In the genomic region with DNA sequence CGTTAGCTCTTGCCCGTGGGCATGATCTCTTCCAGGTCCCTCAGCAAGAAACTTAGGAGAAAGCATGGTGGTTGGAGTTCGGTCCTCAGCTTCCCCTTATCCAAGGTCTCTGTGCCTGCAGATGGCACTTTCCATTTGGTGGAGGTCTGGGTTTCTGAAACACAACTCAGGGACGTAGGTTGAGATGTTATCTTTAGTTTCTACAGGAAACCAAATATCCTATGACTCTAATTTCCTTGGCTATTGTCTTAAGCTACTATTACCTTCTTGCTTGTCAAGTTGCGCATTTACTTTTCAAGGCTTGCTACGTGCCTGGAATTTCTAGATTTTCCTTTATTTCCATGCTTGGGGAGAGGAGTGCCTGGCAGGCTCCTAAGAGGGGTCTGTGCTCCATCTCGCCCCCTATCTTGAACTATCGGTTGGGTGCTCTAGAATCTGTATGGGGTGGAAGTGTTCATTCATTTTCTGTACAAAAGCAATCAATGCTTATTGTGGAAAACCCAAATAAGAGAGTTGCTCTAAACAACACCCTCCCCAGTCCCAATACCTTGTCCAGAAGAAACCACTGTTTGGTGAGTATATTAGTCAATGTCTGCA, we compare ENCODE assay signal across 35 cellular contexts. TPM values are rescaled to one million over a fixed set of nuclear protein-coding genes. Genes with fewer than 3 reads are reported as not detected.
"Had no signal": no experiment of that assay in that cellular context is flagged by ENCODE, and none has a peak within 500 bp of the region (broad histone marks: within the 10 kb centered on the region; RNA-seq: fewer than 3 reads in every experiment).

No MANE protein-coding gene starts in this region.

- H3K36me3 Mint-ChIP-seq: natural killer cell; stimulated activated effector memory CD8-positive, alpha-beta T cell treated with anti-CD3 and anti-CD28 coated beads, Interleukin-12 subunit alpha, Interleukin-12 subunit beta, amount 100 ng/mL, for 72 hours had no signal

- H3K27ac ChIP-seq: colonic mucosa, epithelial cell of prostate, foreskin keratinocyte, gastroesophageal sphincter, heart left ventricle, hepatocyte, left lung, pancreas, testis, tibial artery, upper lobe of left lung had no signal

- H3K9me3 ChIP-seq: colonic mucosa, gastroesophageal sphincter, pancreas, testis, tibial artery, upper lobe of left lung had no signal

- H3K4me1 ChIP-seq: colonic mucosa, gastroesophageal sphincter, left lung, pancreas, tibial artery, upper lobe of left lung had no signal

- FAIRE-seq: endometrium, islet of Langerhans, pancreas, urothelium cell line had no signal

- H3K4me1 Mint-ChIP-seq: central memory CD8-positive, alpha-beta T cell; natural killer cell; stimulated activated effector memory CD8-positive, alpha-beta T cell treated with anti-CD3 and anti-CD28 coated beads, Interleukin-12 subunit alpha, Interleukin-12 subunit beta, amount 100 ng/mL, for 72 hours had no signal

- H3K4me3 ChIP-seq: colonic mucosa, gastroesophageal sphincter, heart left ventricle, hepatocyte, left lung, pancreas, smooth muscle cell, testis, tibial artery, upper lobe of left lung had no signal

- H3K27me3 ChIP-seq: colonic mucosa, foreskin keratinocyte, heart left ventricle, left lung, pancreas, testis, upper lobe of left lung had no signal

- H3K4me2 ChIP-seq: hepatocyte, smooth muscle cell had no signal

- H2AFZ ChIP-seq: hepatocyte had no signal

- H3K9me3 Mint-ChIP-seq: central memory CD8-positive, alpha-beta T cell; dendritic cell treated with granulocyte-macrophage colony-stimulating factor and Interleukin-4, amounts not matched to agents 40 ng/mL and 50 ng/mL, for 4 days; natural killer cell; stimulated activated effector memory CD8-positive, alpha-beta T cell treated with anti-CD3 and anti-CD28 coated beads, Interleukin-12 subunit alpha, Interleukin-12 subunit beta, amount 100 ng/mL, for 72 hours had no signal

- DNase-seq: colonic mucosa; effector memory CD4-positive, alpha-beta T cell; foreskin keratinocyte; heart left ventricle; left cardiac atrium; left lung; mammary epithelial cell; natural killer cell; occipital lobe; pancreas; retina; stimulated activated CD4-positive, alpha-beta T cell treated with anti-CD3 and anti-CD28 coated beads, Interleukin-12 subunit alpha, Interleukin-12 subunit beta, amount 100 ng/mL, for 4 hours; stimulated activated CD4-positive, alpha-beta T cell treated with anti-CD3 and anti-CD28 coated beads, Interleukin-1b, Interleukin-23, amount 100 ng/mL, for 48 hours; stimulated activated CD4-positive, alpha-beta T cell treated with anti-CD3 and anti-CD28 coated beads, Interleukin-4, amount 100 ng/mL, for 24 hours; stimulated activated naive CD4-positive, alpha-beta T cell treated with Interleukin-2 at 50 U/mL for 16 hours; substantia nigra; testis; tibial artery; upper lobe of left lung had no signal

- H3K4me3 Mint-ChIP-seq: central memory CD8-positive, alpha-beta T cell; dendritic cell treated with granulocyte-macrophage colony-stimulating factor and Interleukin-4, amounts not matched to agents 40 ng/mL and 50 ng/mL, for 4 days; natural killer cell; stimulated activated effector memory CD8-positive, alpha-beta T cell treated with anti-CD3 and anti-CD28 coated beads, Interleukin-12 subunit alpha, Interleukin-12 subunit beta, amount 100 ng/mL, for 72 hours had no signal

- H3K27ac Mint-ChIP-seq: dendritic cell treated with granulocyte-macrophage colony-stimulating factor and Interleukin-4, amounts not matched to agents 40 ng/mL and 50 ng/mL, for 4 days; natural killer cell; stimulated activated effector memory CD8-positive, alpha-beta T cell treated with anti-CD3 and anti-CD28 coated beads, Interleukin-12 subunit alpha, Interleukin-12 subunit beta, amount 100 ng/mL, for 72 hours had no signal

- ATAC-seq: esophagus mucosa; foreskin keratinocyte; gastroesophageal sphincter; heart left ventricle; left cardiac atrium; left lung; natural killer cell; pancreas; sciatic nerve; stimulated activated effector memory CD8-positive, alpha-beta T cell treated with anti-CD3 and anti-CD28 coated beads, Interleukin-12 subunit alpha, Interleukin-12 subunit beta, amount 100 ng/mL, for 72 hours had no signal

- H3K79me2 ChIP-seq: hepatocyte had no signal

- H3K36me3 ChIP-seq: colonic mucosa, gastroesophageal sphincter, heart left ventricle, left lung, pancreas, tibial artery, upper lobe of left lung had no signal

- H3K27me3 Mint-ChIP-seq: dendritic cell treated with granulocyte-macrophage colony-stimulating factor and Interleukin-4, amounts not matched to agents 40 ng/mL and 50 ng/mL, for 4 days had no signal

RNA-seq across cellular contexts. Expression of a gene that starts 32.9 kb away (rescaled TPM):
- total RNA-seq: esophagus mucosa, foreskin keratinocyte, left cardiac atrium, lower leg skin, mammary epithelial cell, mesenteric fat pad, myocyte, natural killer cell, pulmonary artery endothelial cell, smooth muscle cell had no signal
- polyA plus RNA-seq: foreskin keratinocyte, heart left ventricle, mammary epithelial cell had no signal
